Comparison of ENCODE assay signal across 9 cellular contexts in genomic region chr16:3645504-3646347, GRCh38. TPM values are rescaled to one million over a fixed set of nuclear protein-coding genes. Genes with fewer than 3 reads are reported as not detected.
DNase-seq lines count a peak whose midpoint lies in the region; ATAC-seq and TF ChIP-seq lines count a peak whose summit lies in the region.
"Had no signal": no experiment of that assay in that cellular context is flagged by ENCODE, and none has a peak within 500 bp of the region (broad histone marks: within the 10 kb centered on the region; RNA-seq: fewer than 3 reads in every experiment).

No MANE protein-coding gene starts in this region.

- H3K4me1 Mint-ChIP-seq in activated T-cell treated with anti-CD3 and anti-CD28 coated beads, Interleukin-2, amount 50 U/mL, for 72 hours (ENCODE audit: low read depth): no peaks in the 10 kb centered on the region
- no peaks in the 10 kb centered on the region for H3K4me1 Mint-ChIP-seq in activated T-helper 17 cell treated with anti-CD3 and anti-CD28 coated beads, Interleukin-2, amount 50 U/mL, for 72 hours
- peaks cover 3% of the 10 kb centered on the region for H3K4me1 Mint-ChIP-seq in memory B cell

- H3K36me3 ChIP-seq in testis (ENCODE audit: low read depth, missing control alignments): no peaks in the 10 kb centered on the region

- H3K27me3 Mint-ChIP-seq in activated T-cell treated with anti-CD3 and anti-CD28 coated beads, Interleukin-2, amount 50 U/mL, for 72 hours (ENCODE audit: low read depth): no peaks in the 10 kb centered on the region
- no peaks in the 10 kb centered on the region for H3K27me3 Mint-ChIP-seq in activated T-helper 17 cell treated with anti-CD3 and anti-CD28 coated beads, Interleukin-2, amount 50 U/mL, for 72 hours
- H3K27me3 Mint-ChIP-seq in memory B cell: no peaks in the 10 kb centered on the region

- no peaks in the 10 kb centered on the region for H3K9me3 ChIP-seq in testis

- no peak overlapping the region for H3K27ac Mint-ChIP-seq in activated T-cell treated with anti-CD3 and anti-CD28 coated beads, Interleukin-2, amount 50 U/mL, for 72 hours
- peak overlapping the region; percentile 48 for H3K27ac Mint-ChIP-seq in activated T-helper 17 cell treated with anti-CD3 and anti-CD28 coated beads, Interleukin-2, amount 50 U/mL, for 72 hours
- peak overlapping the region; percentile 50 for H3K27ac Mint-ChIP-seq in memory B cell

- no peaks in the 10 kb centered on the region for H3K36me3 Mint-ChIP-seq in activated T-cell treated with anti-CD3 and anti-CD28 coated beads, Interleukin-2, amount 50 U/mL, for 72 hours (ENCODE audit: insufficient read depth in 2 of 2)
- no peaks in the 10 kb centered on the region for H3K36me3 Mint-ChIP-seq in activated T-helper 17 cell treated with anti-CD3 and anti-CD28 coated beads, Interleukin-2, amount 50 U/mL, for 72 hours (ENCODE audit: low read depth)
- H3K36me3 Mint-ChIP-seq in memory B cell: peaks cover 6% of the 10 kb centered on the region

- no peak for TF ChIP-seq CTCF in testis (IDR thresholded peaks at IDR 0.05)

- no peak overlapping the region for H3K27ac ChIP-seq in testis

- no peak overlapping the region for H3K4me3 ChIP-seq in testis

- peak; percentile 4 for DNase-seq in activated T-cell treated with anti-CD3 and anti-CD28 coated beads, Interleukin-2, amount 50 U/mL, for 1 hour
- no peak for DNase-seq in activated T-cell treated with anti-CD3 and anti-CD28 coated beads, Interleukin-2, amount 50 U/mL, for 72 hours
- DNase-seq in memory B cell (ENCODE audit: low spot score in 2 of 2): no peak
- peak; percentile 5 for DNase-seq in testis
- DNase-seq in activated CD4-positive, alpha-beta T cell treated with anti-CD3 and anti-CD28 coated beads for 1 hour: no peak
- no peak for DNase-seq in GDM1 (lab: John Stamatoyannopoulos, UW)
- DNase-seq: C1 segment of cervical spinal cord had no signal

- no peak for ATAC-seq in activated T-cell treated with anti-CD3 and anti-CD28 coated beads, Interleukin-2, amount 50 U/mL, for 72 hours (replicated peaks in 1 of 2)
- no peak for ATAC-seq in activated T-helper 17 cell treated with anti-CD3 and anti-CD28 coated beads, Interleukin-2, amount 50 U/mL, for 72 hours (replicated peaks)
- ATAC-seq in memory B cell (ENCODE audit: low read depth) (no peak), GM21381 (IDR thresholded peaks at IDR 0.05; ENCODE audit: unreplicated experiment) (no peak)

- intact Hi-C loops in testis (cut with DNase I; ENCODE audit: low total_unique reads): no loop called here

- H3K27me3 ChIP-seq in testis: no peaks in the 10 kb centered on the region

- no peak overlapping the region for H3K4me3 Mint-ChIP-seq in activated T-cell treated with anti-CD3 and anti-CD28 coated beads, Interleukin-2, amount 50 U/mL, for 72 hours
- no peak overlapping the region for H3K4me3 Mint-ChIP-seq in activated T-helper 17 cell treated with anti-CD3 and anti-CD28 coated beads, Interleukin-2, amount 50 U/mL, for 72 hours
- H3K4me3 Mint-ChIP-seq in memory B cell: no peak overlapping the region

- 81 to 82% methylated on average over 17 to 19 of the region's 19 CpGs for WGBS in testis, 2 donors

- no peaks in the 10 kb centered on the region for H3K4me1 ChIP-seq in testis

- TF ChIP-seq POLR2A in testis (IDR thresholded peaks at IDR 0.05): no peak

- H3K9me3 Mint-ChIP-seq in activated T-cell treated with anti-CD3 and anti-CD28 coated beads, Interleukin-2, amount 50 U/mL, for 72 hours: no peaks in the 10 kb centered on the region
- H3K9me3 Mint-ChIP-seq in activated T-helper 17 cell treated with anti-CD3 and anti-CD28 coated beads, Interleukin-2, amount 50 U/mL, for 72 hours: no peaks in the 10 kb centered on the region
- no peaks in the 10 kb centered on the region for H3K9me3 Mint-ChIP-seq in memory B cell

RNA-seq across cellular contexts. Expression of gene DNASE1, which starts 8.8 kb away (rescaled TPM):
- 10 to 100 TPM; 19.4 to 21.3 TPM for total RNA-seq in activated T-cell treated with anti-CD3 and anti-CD28 coated beads, Interleukin-2, amount 50 U/mL, for 72 hours
- total RNA-seq in activated T-helper 17 cell treated with anti-CD3 and anti-CD28 coated beads, Interleukin-2, amount 50 U/mL, for 72 hours: 10 to 100 TPM; 14.8 to 22.0 TPM
- total RNA-seq in testis: 10 to 100 TPM; 54.0 to 54.5 TPM
- 25.9 TPM for polyA plus RNA-seq in testis (ENCODE audit: insufficient read depth, low read depth, low replicate concordance)

RNA-seq across cellular contexts. Expression of gene SLX4, which starts 34.3 kb away (rescaled TPM):
- 10 to 100 TPM; 12.6 to 15.7 TPM for total RNA-seq in activated T-cell treated with anti-CD3 and anti-CD28 coated beads, Interleukin-2, amount 50 U/mL, for 72 hours
- 10 to 100 TPM; 10.8 to 14.5 TPM for total RNA-seq in activated T-helper 17 cell treated with anti-CD3 and anti-CD28 coated beads, Interleukin-2, amount 50 U/mL, for 72 hours
- total RNA-seq in testis: 10 to 100 TPM; 28.0 to 41.3 TPM
- 25.9 TPM for polyA plus RNA-seq in testis (ENCODE audit: insufficient read depth, low read depth, low replicate concordance)

Comparison
In these comparisons a context has a peak if more than half of its experiments do, and no peak if none do; other contexts are left out.
1. DNase-seq: peak in activated T-cell treated with anti-CD3 and anti-CD28 coated beads, Interleukin-2, amount 50 U/mL, for 1 hour (single experiment) and testis (single experiment); none in activated T-cell treated with anti-CD3 and anti-CD28 coated beads, Interleukin-2, amount 50 U/mL, for 72 hours (0 of 2), memory B cell (0 of 2), activated CD4-positive, alpha-beta T cell treated with anti-CD3 and anti-CD28 coated beads for 1 hour (single experiment) and GDM1 (single experiment).